In genomic region chr13:45370922-45371406, GRCh38 we compare ENCODE assay signal across 8 cellular contexts. TPM values are rescaled to one million over a fixed set of nuclear protein-coding genes. Genes with fewer than 3 reads are reported as not detected.
DNase-seq lines count a peak whose midpoint lies in the region; ATAC-seq and TF ChIP-seq lines count a peak whose summit lies in the region.

No MANE protein-coding gene starts in this region.

- H3K9me3 ChIP-seq in neural progenitor cell (ENCODE audit: low read depth), result no peaks in the 10 kb centered on the region

- no peak overlapping the region for H2AFZ ChIP-seq in neural progenitor cell (replicated peaks)

- no peaks in the 10 kb centered on the region for H3K36me3 ChIP-seq in neural progenitor cell

- no peaks in the 10 kb centered on the region for H3K9me3 Mint-ChIP-seq in neural progenitor cell

- H4K20me1 ChIP-seq in neural progenitor cell (ENCODE audit: low read depth), result no peaks in the 10 kb centered on the region

- peaks cover 6% of the 10 kb centered on the region for H3K27me3 Mint-ChIP-seq in neural progenitor cell (ENCODE audit: insufficient read depth, low read depth)

- H3F3A ChIP-seq in neural progenitor cell (ENCODE audit: low read depth), result no peaks in the 10 kb centered on the region

- peaks cover 21% of the 10 kb centered on the region for H3K4me1 Mint-ChIP-seq in neural progenitor cell

- H3K4me3 Mint-ChIP-seq in neural progenitor cell, result no peak overlapping the region

- TF ChIP-seq CTCF in fibroblast of the aortic adventitia (IDR thresholded peaks at IDR 0.05; ENCODE audit: insufficient read depth, low read length), result peak; percentile 92
- TF ChIP-seq CTCF in neural progenitor cell (IDR thresholded peaks at IDR 0.05), result peak; percentile 99

- DNase-seq in DMS53 (lab: John Stamatoyannopoulos, UW) (peak; percentile 68), NCI-H1105 treated with DMSO at 0.1 percent for 48 hours (lab: John Stamatoyannopoulos, UW) (peak; percentile 17), fibroblast of the aortic adventitia (ENCODE audit: low read depth) (peak; percentile 90), neural progenitor cell (ENCODE audit: low spot score) (peak; percentile 87), substantia nigra (lab: John Stamatoyannopoulos, UW) (peak in 46 of 49 donors; percentile 2 to 67 (median 36)), HK-2 (ENCODE audit: unreplicated experiment) (no peak)
- DNase-seq in activated T-helper 9 cell treated with anti-CD3 and anti-CD28 coated beads, Interleukin-2, amount 50 U/mL, for 16 hours (ENCODE audit: low read depth), result peak; percentile 36

- no peak overlapping the region for H3K4me3 ChIP-seq in fibroblast of the aortic adventitia (ENCODE audit: low read depth, low read length)
- no peak overlapping the region for H3K4me3 ChIP-seq in neural progenitor cell

- H3K27ac Mint-ChIP-seq in neural progenitor cell, result no peak overlapping the region

- no peaks in the 10 kb centered on the region for H3K27me3 ChIP-seq in neural progenitor cell

- peaks cover 5% of the 10 kb centered on the region for H3K4me1 ChIP-seq in neural progenitor cell

- H3K9ac ChIP-seq in neural progenitor cell, result no peak overlapping the region

- no peaks in the 10 kb centered on the region for H3K79me2 ChIP-seq in neural progenitor cell (ENCODE audit: low read depth)

- H3K36me3 Mint-ChIP-seq in neural progenitor cell, result peaks cover 15% of the 10 kb centered on the region

- H3K27ac ChIP-seq in neural progenitor cell (no peak overlapping the region), substantia nigra (ENCODE audit: low read depth, low read length, poor library complexity, severe bottlenecking) (no peak overlapping the region)

- peak overlapping the region; percentile 39 for H3K4me2 ChIP-seq in neural progenitor cell

- no peak for ATAC-seq in GM18870 (IDR thresholded peaks at IDR 0.05; ENCODE audit: unreplicated experiment)

RNA-seq across cellular contexts. Expression of gene TPT1, which starts 30.0 kb away (rescaled TPM):
- total RNA-seq in fibroblast of the aortic adventitia (ENCODE audit: low replicate concordance) (2,623 and 5,269 TPM in 2 replicates), neural progenitor cell (ENCODE audit: low replicate concordance) (3,253 and 4,951 TPM in 2 replicates)

RNA-seq across cellular contexts. Expression of gene SLC25A30, which starts 47.2 kb away (rescaled TPM):
- total RNA-seq in fibroblast of the aortic adventitia (ENCODE audit: low replicate concordance) (7.6 and 10.4 TPM in 2 replicates), neural progenitor cell (ENCODE audit: low replicate concordance) (5.3 and 6.8 TPM in 2 replicates)
